ENCODE assay signal across 23 cellular contexts in genomic region chr13:48490241-48490640, GRCh38. TPM values are rescaled to one million over a fixed set of nuclear protein-coding genes. Genes with fewer than 3 reads are reported as not detected.
DNase-seq lines count a peak whose midpoint lies in the region; ATAC-seq and TF ChIP-seq lines count a peak whose summit lies in the region.
"Had no signal": no experiment of that assay in that cellular context is flagged by ENCODE, and none has a peak within 500 bp of the region (broad histone marks: within the 10 kb centered on the region; RNA-seq: fewer than 3 reads in every experiment).

No MANE protein-coding gene starts in this region.

- H3K27ac Mint-ChIP-seq in activated T-cell treated with anti-CD3 and anti-CD28 coated beads, Interleukin-2, amount 50 U/mL, for 72 hours: peak overlapping the region; percentile 13
- H3K27ac Mint-ChIP-seq in activated T-helper 2 cell treated with anti-CD3 and anti-CD28 coated beads, Interferon-gamma antibody, Interleukin-2, Interleukin-4, amounts not matched to agents 10 μg/mL and 5 μg/mL and 100 μg/mL, durations not matched to agents 14 hours and 24 hours and 36 hours: peak overlapping the region; percentile 36
- H3K27ac Mint-ChIP-seq: IgD-negative memory B cell; immature natural killer cell; natural killer cell treated with Interleukin-12 subunit alpha and Interleukin-12 subunit beta and Interleukin-15 and Interleukin-18, amount 100 ng/mL, for 72 hours had no signal

- peak overlapping the region in 1 of 2 donors; percentile 67 for H3K4me3 Mint-ChIP-seq in activated T-cell treated with anti-CD3 and anti-CD28 coated beads, Interleukin-2, amount 50 U/mL, for 72 hours
- peak overlapping the region; percentile 48 for H3K4me3 Mint-ChIP-seq in activated T-helper 2 cell treated with anti-CD3 and anti-CD28 coated beads, Interferon-gamma antibody, Interleukin-2, Interleukin-4, amounts not matched to agents 10 μg/mL and 5 μg/mL and 100 μg/mL, durations not matched to agents 14 hours and 24 hours and 36 hours (ENCODE audit: low read depth)
- H3K4me3 Mint-ChIP-seq: immature natural killer cell; natural killer cell treated with Interleukin-12 subunit alpha and Interleukin-12 subunit beta and Interleukin-15 and Interleukin-18, amount 100 ng/mL, for 72 hours had no signal

- peaks cover 12% of the 10 kb centered on the region for H3K4me1 Mint-ChIP-seq in activated T-cell treated with anti-CD3 and anti-CD28 coated beads, Interleukin-2, amount 50 U/mL, for 72 hours (ENCODE audit: low read depth)
- peaks cover 45% of the 10 kb centered on the region for H3K4me1 Mint-ChIP-seq in activated T-helper 2 cell treated with anti-CD3 and anti-CD28 coated beads, Interferon-gamma antibody, Interleukin-2, Interleukin-4, amounts not matched to agents 10 μg/mL and 5 μg/mL and 100 μg/mL, durations not matched to agents 14 hours and 24 hours and 36 hours (ENCODE audit: low read depth)

- no peaks in the 10 kb centered on the region for H3K27me3 Mint-ChIP-seq in activated T-cell treated with anti-CD3 and anti-CD28 coated beads, Interleukin-2, amount 50 U/mL, for 72 hours (ENCODE audit: low read depth)
- H3K27me3 Mint-ChIP-seq in activated T-helper 2 cell treated with anti-CD3 and anti-CD28 coated beads, Interferon-gamma antibody, Interleukin-2, Interleukin-4, amounts not matched to agents 10 μg/mL and 5 μg/mL and 100 μg/mL, durations not matched to agents 14 hours and 24 hours and 36 hours (ENCODE audit: low read depth): no peaks in the 10 kb centered on the region
- H3K27me3 Mint-ChIP-seq: natural killer cell treated with Interleukin-12 subunit alpha and Interleukin-12 subunit beta and Interleukin-15 and Interleukin-18, amount 100 ng/mL, for 72 hours had no signal

- peak overlapping the region in 6 of 8 donors; percentile 30 to 89 (median 88) for H3K27ac ChIP-seq in spleen
- H3K27ac ChIP-seq: A549, ovary, right atrium auricular region had no signal

- intact Hi-C loops in activated T-helper 2 cell treated with anti-CD3 and anti-CD28 coated beads, Interferon-gamma antibody, Interleukin-2, Interleukin-4, amounts not matched to agents 10 μg/mL and 5 μg/mL and 100 μg/mL, durations not matched to agents 14 hours and 24 hours and 36 hours (cut with micrococcal nuclease): loop anchor here (2.0 to 5.0 kb wide), 6 partner anchors 79 to 258 kb away; partner anchors contain the start of genes CYSLTR2, ITM2B and RB1
- intact Hi-C loops in spleen (cut with DNase I; ENCODE audit: low total_unique reads): no loop called here

- 96 to 98% (median 97%) methylated on average over 3 of the region's 3 CpGs for WGBS in spleen, 5 donors

- DNase-seq in activated T-cell treated with anti-CD3 and anti-CD28 coated beads, Interleukin-2, amount 50 U/mL, for 72 hours: no peak
- DNase-seq in activated T-cell treated with anti-CD3 and anti-CD28 coated beads, Interleukin-2, amount 50 U/mL, for 1 hour: no peak
- DNase-seq in Jurkat, Clone E6-1 (ENCODE audit: low read depth, low spot score): no peak
- no peak for DNase-seq in activated T-helper 2 cell treated with anti-CD3 and anti-CD28 coated beads, Interferon-gamma antibody, Interleukin-2, Interleukin-4, amounts not matched to agents 10 μg/mL and 5 μg/mL and 100 μg/mL, durations not matched to agents 14 hours and 24 hours and 36 hours (ENCODE audit: low spot score)
- DNase-seq in spleen (no peak), NCI-H524 (lab: John Stamatoyannopoulos, UW) (no peak), HAP-1 (ENCODE audit: low spot score in 2 of 2) (no peak)
- DNase-seq: cortex of kidney, DMS 273 treated with DMSO at 0.1 percent for 48 hours, HCEC 1CT, head of caudate nucleus, immature natural killer cell, NCI-H2171 treated with DMSO at 0.1 percent for 48 hours, NCI-H748 treated with DMSO at 0.1 percent for 48 hours, ovary, SHP77, trophoblast cell had no signal

- H3K27me3 ChIP-seq in spleen (replicated peaks in 1 of 7) (no peaks in the 10 kb centered on the region), HAP-1 (ENCODE audit: low read depth) (no peaks in the 10 kb centered on the region)
- H3K27me3 ChIP-seq: ovary, right atrium auricular region had no signal

- H3K36me3 Mint-ChIP-seq in activated T-cell treated with anti-CD3 and anti-CD28 coated beads, Interleukin-2, amount 50 U/mL, for 72 hours (ENCODE audit: insufficient read depth in 2 of 2): no peaks in the 10 kb centered on the region
- peaks cover 30% of the 10 kb centered on the region for H3K36me3 Mint-ChIP-seq in activated T-helper 2 cell treated with anti-CD3 and anti-CD28 coated beads, Interferon-gamma antibody, Interleukin-2, Interleukin-4, amounts not matched to agents 10 μg/mL and 5 μg/mL and 100 μg/mL, durations not matched to agents 14 hours and 24 hours and 36 hours (ENCODE audit: low read depth)
- H3K36me3 Mint-ChIP-seq: IgD-negative memory B cell had no signal

- peaks cover 0 to 35% (median 0%) of the 10 kb centered on the region in 6 donors for H3K36me3 ChIP-seq in spleen
- H3K36me3 ChIP-seq in HAP-1 (replicated peaks): no peaks in the 10 kb centered on the region; the same call in 1 of the 2 replicates
- H3K36me3 ChIP-seq: ovary had no signal

- peak overlapping the region; percentile 74 for H3K4me3 ChIP-seq in Jurkat, Clone E6-1 (ENCODE audit: low read length)
- peak overlapping the region in 1 of 8 donors; percentile 63 for H3K4me3 ChIP-seq in spleen
- no peak overlapping the region for H3K4me3 ChIP-seq in HAP-1
- H3K4me3 ChIP-seq: A549, ovary, right atrium auricular region had no signal

- no peak for ATAC-seq in activated T-cell treated with anti-CD3 and anti-CD28 coated beads, Interleukin-2, amount 50 U/mL, for 72 hours (replicated peaks in 1 of 2)
- ATAC-seq in HG03045 (IDR thresholded peaks at IDR 0.05; ENCODE audit: unreplicated experiment): no peak
- ATAC-seq: A549; left lobe of liver; natural killer cell treated with Interleukin-12 subunit alpha and Interleukin-12 subunit beta and Interleukin-15 and Interleukin-18, amount 100 ng/mL, for 72 hours had no signal

- H3K4me1 ChIP-seq in spleen (peaks cover 18 to 88% (median 70%) of the 10 kb centered on the region in 6 donors), HAP-1 (peaks cover 15% of the 10 kb centered on the region)
- H3K4me1 ChIP-seq: A549 had no signal

- in situ Hi-C loops in HAP-1 (cut with MboI; ENCODE audit: low sequenced_read_pairs): no loop called here

- TF ChIP-seq POLR2A in spleen (IDR thresholded peaks at IDR 0.05): no peak

- H3K9me3 ChIP-seq in spleen (peaks cover 0 to 11% (median 0%) of the 10 kb centered on the region in 8 donors), HAP-1 (no peaks in the 10 kb centered on the region)
- H3K9me3 ChIP-seq: A549, ovary, right atrium auricular region had no signal

- no peak for TF ChIP-seq CTCF in spleen (IDR thresholded peaks at IDR 0.05 in 8 of 11, conservative IDR thresholded peaks at IDR 0.05 in 3 of 11)

- peaks cover 0 to 1% of the 10 kb centered on the region in 2 donors for H3K9me3 Mint-ChIP-seq in activated T-cell treated with anti-CD3 and anti-CD28 coated beads, Interleukin-2, amount 50 U/mL, for 72 hours
- peaks cover 7% of the 10 kb centered on the region for H3K9me3 Mint-ChIP-seq in activated T-helper 2 cell treated with anti-CD3 and anti-CD28 coated beads, Interferon-gamma antibody, Interleukin-2, Interleukin-4, amounts not matched to agents 10 μg/mL and 5 μg/mL and 100 μg/mL, durations not matched to agents 14 hours and 24 hours and 36 hours
- H3K9me3 Mint-ChIP-seq: immature natural killer cell; natural killer cell treated with Interleukin-12 subunit alpha and Interleukin-12 subunit beta and Interleukin-15 and Interleukin-18, amount 100 ng/mL, for 72 hours had no signal

RNA-seq across cellular contexts. Expression of gene RCBTB2, which starts 42.6 kb away (rescaled TPM):
- total RNA-seq in activated T-cell treated with anti-CD3 and anti-CD28 coated beads, Interleukin-2, amount 50 U/mL, for 72 hours: 1 to 10 TPM; 2.6 to 2.7 TPM
- 170 TPM for polyA plus RNA-seq in Jurkat, Clone E6-1 (2012; ENCODE audit: insufficient read depth, insufficient read length)
- total RNA-seq in activated T-helper 2 cell treated with anti-CD3 and anti-CD28 coated beads, Interferon-gamma antibody, Interleukin-2, Interleukin-4, amounts not matched to agents 10 μg/mL and 5 μg/mL and 100 μg/mL, durations not matched to agents 14 hours and 24 hours and 36 hours: 2.7 and 3.4 TPM in 2 replicates
- total RNA-seq in spleen: 10 to 100 TPM; 14.4 to 19.6 (median 15.9) TPM
- polyA plus RNA-seq in spleen: 10 to 100 TPM in 2 of 3 donors, 1 to 10 TPM in 1; 6.7 to 14.1 (median 12.5) TPM
